In genomic region chr3:12629560-12629959, GRCh38 we compare ENCODE assay signal across 13 cellular contexts. TPM values are rescaled to one million over a fixed set of nuclear protein-coding genes. Genes with fewer than 3 reads are reported as not detected.
DNase-seq lines count a peak whose midpoint lies in the region; TF ChIP-seq lines count a peak whose summit lies in the region.
"Had no signal": no experiment of that assay in that cellular context is flagged by ENCODE, and none has a peak within 500 bp of the region (broad histone marks: within the 10 kb centered on the region; RNA-seq: fewer than 3 reads in every experiment).

No MANE protein-coding gene starts in this region.

- H3K27me3 ChIP-seq in ascending aorta: no peaks in the 10 kb centered on the region
- H3K27me3 ChIP-seq in right atrium auricular region: no peaks in the 10 kb centered on the region
- H3K27me3 ChIP-seq: BLaER1 treated with 17β-estradiol and CSF1 and Interleukin-3, amounts not matched to agents 10 nM and 100 nM; esophagus muscularis mucosa had no signal

- intact Hi-C loops in ascending aorta (cut with DNase I): loop anchor here (5.0 kb wide), 1 partner anchor 33 kb away; the partner anchor contains the start of gene RAF1
- intact Hi-C loops in lower leg skin (cut with DNase I; ENCODE audit: low total_unique reads): no loop called here

- no peaks in the 10 kb centered on the region for H3K9me3 ChIP-seq in ascending aorta
- no peaks in the 10 kb centered on the region for H3K9me3 ChIP-seq in right atrium auricular region
- H3K9me3 ChIP-seq: esophagus muscularis mucosa had no signal

- WGBS in lower leg skin, 2 donors: 38 to 45% methylated on average over 4 of the region's 4 CpGs

- TF ChIP-seq POLR2A in lower leg skin (IDR thresholded peaks at IDR 0.05): no peak

- H3K4me3 ChIP-seq in ascending aorta (no peak overlapping the region), right atrium auricular region (no peak overlapping the region), lower leg skin (ENCODE audit: low read depth, poor library complexity, severe bottlenecking) (no peak overlapping the region)
- H3K4me3 ChIP-seq: BLaER1 treated with 17β-estradiol and CSF1 and Interleukin-3, amounts not matched to agents 10 nM and 100 nM; esophagus muscularis mucosa had no signal

- TF ChIP-seq CTCF in 22Rv1 (IDR thresholded peaks at IDR 0.05) (no peak), ascending aorta (IDR thresholded peaks at IDR 0.05) (no peak), right atrium auricular region (IDR thresholded peaks at IDR 0.05) (no peak), lower leg skin (IDR thresholded peaks at IDR 0.05) (no peak)

- peak; percentile 34 for DNase-seq in GM04504 (ENCODE audit: low read depth)
- no peak for DNase-seq in ascending aorta (ENCODE audit: low spot score in 2 of 2)
- DNase-seq in right atrium auricular region (ENCODE audit: low spot score): no peak
- DNase-seq in NCI-H2107 treated with DMSO at 0.1 percent for 48 hours (lab: John Stamatoyannopoulos, UW; ENCODE audit: unreplicated experiment): no peak
- DNase-seq in NCI-H524 (lab: John Stamatoyannopoulos, UW): no peak
- no peak for DNase-seq in effector CD4-positive, alpha-beta T cell
- no peak for DNase-seq in lower leg skin (ENCODE audit: low spot score in 2 of 2)
- DNase-seq: activated CD4-positive, alpha-beta T cell treated with anti-CD3 and anti-CD28 coated beads for 36 hours; NCI-H1694; stimulated activated CD4-positive, alpha-beta T cell treated with anti-CD3 and anti-CD28 coated beads, Interleukin-12 subunit alpha, Interleukin-12 subunit beta, amount 100 ng/mL, for 4 hours had no signal

- H3K27ac ChIP-seq in 22Rv1 (peak overlapping the region; percentile 53), ascending aorta (peak overlapping the region; percentile 28 to 34), right atrium auricular region (peak overlapping the region; percentile 64 to 79)
- H3K27ac ChIP-seq: esophagus muscularis mucosa had no signal

- H3K4me1 ChIP-seq in ascending aorta (peaks cover 0 to 45% of the 10 kb centered on the region in 2 donors), right atrium auricular region (peaks cover 0 to 72% of the 10 kb centered on the region in 2 donors)

- no peaks in the 10 kb centered on the region for H3K36me3 ChIP-seq in ascending aorta
- no peaks in the 10 kb centered on the region for H3K36me3 ChIP-seq in right atrium auricular region
- H3K36me3 ChIP-seq: esophagus muscularis mucosa had no signal

RNA-seq across cellular contexts. Expression of gene RAF1, which starts 34.4 kb away (rescaled TPM):
- total RNA-seq in ascending aorta (103 TPM), right atrium auricular region (100 to 1,000 TPM; 140 to 178 TPM), lower leg skin (100 to 1,000 TPM; 126 to 140 (median 131) TPM)
